ENCODE assay signal across 8 cellular contexts in the genomic region with DNA sequence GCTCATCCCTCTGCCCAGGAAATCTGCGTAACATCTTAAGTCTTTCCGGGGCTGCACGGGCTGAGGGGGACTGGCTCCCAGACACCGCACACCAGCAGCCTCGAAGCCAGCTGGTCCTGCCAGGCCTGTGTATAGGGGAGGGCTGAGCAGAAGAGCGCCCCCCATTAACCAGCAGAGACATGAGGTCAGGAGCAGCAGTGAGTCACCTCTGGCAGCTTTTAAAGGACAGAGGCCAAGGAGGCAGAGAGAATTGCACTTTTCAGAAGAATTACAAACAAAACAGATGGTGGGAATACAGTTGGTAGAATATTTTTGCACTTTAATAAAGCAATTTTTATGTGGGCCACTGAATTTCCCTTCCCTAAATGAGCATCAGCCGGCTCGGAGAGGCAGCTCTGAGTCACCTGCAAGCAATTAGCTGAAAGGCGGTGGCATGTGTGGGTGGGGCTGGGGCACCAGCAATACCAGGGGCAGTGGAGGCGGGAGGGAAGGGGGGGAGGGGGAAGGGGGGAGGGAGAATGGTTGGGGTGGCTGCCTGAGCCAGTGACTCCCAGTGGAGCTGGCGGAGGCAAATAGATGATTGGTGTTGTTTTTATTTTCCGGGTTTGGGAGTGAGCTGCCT. TPM values are rescaled to one million over a fixed set of nuclear protein-coding genes. Genes with fewer than 3 reads are reported as not detected.
DNase-seq lines count a peak whose midpoint lies in the region; ATAC-seq and TF ChIP-seq lines count a peak whose summit lies in the region.

No MANE protein-coding gene starts in this region.

- no peak for TF ChIP-seq POLR2A in upper lobe of left lung (IDR thresholded peaks at IDR 0.05)

- no peaks in the 10 kb centered on the region for H3K27me3 ChIP-seq in upper lobe of left lung

- H3K36me3 ChIP-seq in upper lobe of left lung: no peaks in the 10 kb centered on the region

- peak; percentile 32 for DNase-seq in activated naive CD4-positive, alpha-beta T cell treated with anti-CD3 and anti-CD28 coated beads for 36 hours
- no peak for DNase-seq in activated naive CD4-positive, alpha-beta T cell (lab: John Stamatoyannopoulos, UW)
- peak; percentile 15 for DNase-seq in NOMO-1 treated with dmso at 0.1 percent for 144 hours (lab: John Stamatoyannopoulos, UW; ENCODE audit: unreplicated experiment)
- peak; percentile 67 for DNase-seq in fibroblast of mammary gland (ENCODE audit: low read depth)
- peak in 1 of 2 donors; percentile 86 for DNase-seq in upper lobe of left lung
- no peak for DNase-seq in activated CD8-positive, alpha-beta memory T cell treated with anti-CD3 and anti-CD28 coated beads, Interleukin-2, amount 10 ng/mL, durations not matched to agents 7 days and 5 days
- no peak for DNase-seq in NCI-H1092 treated with DMSO at 0.1 percent for 48 hours (lab: John Stamatoyannopoulos, UW)

- peak in 1 of 2 donors; percentile 43 for ATAC-seq in upper lobe of left lung (ENCODE audit: low FRiP score in 2 of 2)
- ATAC-seq in HG03460 (IDR thresholded peaks at IDR 0.05; ENCODE audit: unreplicated experiment): no peak
- no peak for ATAC-seq in activated CD8-positive, alpha-beta memory T cell treated with anti-CD3 and anti-CD28 coated beads, Interleukin-2, amount 10 ng/mL, durations not matched to agents 7 days and 5 days

- intact Hi-C loops in activated naive CD4-positive, alpha-beta T cell treated with anti-CD3 and anti-CD28 coated beads for 36 hours (cut with micrococcal nuclease): no loop called here

- WGBS in upper lobe of left lung, 2 donors: 43 to 53% methylated on average over 8 to 11 of the region's 12 CpGs

- no peak for TF ChIP-seq EP300 in upper lobe of left lung (IDR thresholded peaks at IDR 0.05)

- H3K27me3 Mint-ChIP-seq in activated naive CD4-positive, alpha-beta T cell treated with anti-CD3 and anti-CD28 coated beads for 36 hours (ENCODE audit: low read depth): no peaks in the 10 kb centered on the region
- peaks cover 10% of the 10 kb centered on the region for H3K27me3 Mint-ChIP-seq in activated CD8-positive, alpha-beta memory T cell treated with anti-CD3 and anti-CD28 coated beads, Interleukin-2, amount 10 ng/mL, durations not matched to agents 7 days and 5 days

- H3K9me3 Mint-ChIP-seq in activated naive CD4-positive, alpha-beta T cell treated with anti-CD3 and anti-CD28 coated beads for 36 hours: no peaks in the 10 kb centered on the region
- no peaks in the 10 kb centered on the region for H3K9me3 Mint-ChIP-seq in activated CD8-positive, alpha-beta memory T cell treated with anti-CD3 and anti-CD28 coated beads, Interleukin-2, amount 10 ng/mL, durations not matched to agents 7 days and 5 days (ENCODE audit: low read depth)

- CTCF ChIA-PET in activated naive CD4-positive, alpha-beta T cell treated with anti-CD3 and anti-CD28 coated beads for 36 hours (lab: Charles Lee): interaction anchor here (0.8 to 0.9 kb wide), 3 partner anchors 12 to 157 kb away, joined by 3 read pairs; no protein-coding TSS in a partner anchor
- CTCF ChIA-PET in activated CD8-positive, alpha-beta memory T cell treated with anti-CD3 and anti-CD28 coated beads, Interleukin-2, amount 10 ng/mL, durations not matched to agents 7 days and 5 days (lab: Charles Lee): interaction anchor here (0.8 to 1.3 kb wide), 3 partner anchors 20 to 421 kb away, joined by 3 read pairs; no protein-coding TSS in a partner anchor

- no peak overlapping the region for H3K27ac Mint-ChIP-seq in activated naive CD4-positive, alpha-beta T cell treated with anti-CD3 and anti-CD28 coated beads for 36 hours
- H3K27ac Mint-ChIP-seq in activated CD8-positive, alpha-beta memory T cell treated with anti-CD3 and anti-CD28 coated beads, Interleukin-2, amount 10 ng/mL, durations not matched to agents 7 days and 5 days: no peak overlapping the region

- no peaks in the 10 kb centered on the region for H3K36me3 Mint-ChIP-seq in activated naive CD4-positive, alpha-beta T cell treated with anti-CD3 and anti-CD28 coated beads for 36 hours (ENCODE audit: low read depth)
- no peaks in the 10 kb centered on the region for H3K36me3 Mint-ChIP-seq in activated CD8-positive, alpha-beta memory T cell treated with anti-CD3 and anti-CD28 coated beads, Interleukin-2, amount 10 ng/mL, durations not matched to agents 7 days and 5 days

- no peaks in the 10 kb centered on the region for H3K9me3 ChIP-seq in upper lobe of left lung

- TF ChIP-seq CTCF in fibroblast of mammary gland (conservative IDR thresholded peaks at IDR 0.05; ENCODE audit: control insufficient read depth, insufficient read depth, low read depth, low read length) (no peak), upper lobe of left lung (IDR thresholded peaks at IDR 0.05) (no peak)

- H3K27ac ChIP-seq in upper lobe of left lung: peak overlapping the region; percentile 57 to 87 (median 82)

- peaks cover 0 to 47% (median 16%) of the 10 kb centered on the region in 4 donors for H3K4me1 ChIP-seq in upper lobe of left lung

- no peak overlapping the region for H3K4me3 Mint-ChIP-seq in activated naive CD4-positive, alpha-beta T cell treated with anti-CD3 and anti-CD28 coated beads for 36 hours
- no peak overlapping the region for H3K4me3 Mint-ChIP-seq in activated CD8-positive, alpha-beta memory T cell treated with anti-CD3 and anti-CD28 coated beads, Interleukin-2, amount 10 ng/mL, durations not matched to agents 7 days and 5 days

- no peak overlapping the region for H3K4me3 ChIP-seq in fibroblast of mammary gland (ENCODE audit: control insufficient read depth, low read depth, low read length)
- H3K4me3 ChIP-seq in upper lobe of left lung: no peak overlapping the region

- H3K4me1 Mint-ChIP-seq in activated naive CD4-positive, alpha-beta T cell treated with anti-CD3 and anti-CD28 coated beads for 36 hours (ENCODE audit: low read depth): peaks cover 2% of the 10 kb centered on the region
- no peaks in the 10 kb centered on the region for H3K4me1 Mint-ChIP-seq in activated CD8-positive, alpha-beta memory T cell treated with anti-CD3 and anti-CD28 coated beads, Interleukin-2, amount 10 ng/mL, durations not matched to agents 7 days and 5 days

RNA-seq across cellular contexts. Expression of gene GOLGA7B, which starts 39.1 kb away (rescaled TPM):
- total RNA-seq in activated naive CD4-positive, alpha-beta T cell treated with anti-CD3 and anti-CD28 coated beads for 36 hours: under 1 TPM; 0.25 to 0.31 TPM
- total RNA-seq in upper lobe of left lung: 1 to 10 TPM; 1.0 to 2.6 (median 1.1) TPM
- 1 to 10 TPM; 1.5 to 4.3 TPM for total RNA-seq in activated CD8-positive, alpha-beta memory T cell treated with anti-CD3 and anti-CD28 coated beads, Interleukin-2, amount 10 ng/mL, durations not matched to agents 7 days and 5 days

Comparison
In these comparisons a context has a peak if more than half of its experiments do, and no peak if none do; other contexts are left out.
1. DNase-seq: peak in activated naive CD4-positive, alpha-beta T cell treated with anti-CD3 and anti-CD28 coated beads for 36 hours (single experiment), NOMO-1 treated with dmso at 0.1 percent for 144 hours (single experiment) and fibroblast of mammary gland (single experiment); none in activated naive CD4-positive, alpha-beta T cell (0 of 4), activated CD8-positive, alpha-beta memory T cell treated with anti-CD3 and anti-CD28 coated beads, Interleukin-2, amount 10 ng/mL, durations not matched to agents 7 days and 5 days (single experiment) and NCI-H1092 treated with DMSO at 0.1 percent for 48 hours (single experiment).